Comparison of ENCODE assay signal across 13 cellular contexts in genomic region chr9:93008457-93008856, GRCh38.
"Had no signal": no experiment of that assay in that cellular context is flagged by ENCODE, and none has a peak within 500 bp of the region (broad histone marks: within the 10 kb centered on the region; RNA-seq: fewer than 3 reads in every experiment).

No MANE protein-coding gene starts in this region.

- ATAC-seq: gastrocnemius medialis, pancreas had no signal

- H3K27ac Mint-ChIP-seq: activated T-helper 2 cell treated with anti-CD3 and anti-CD28 coated beads, Interferon-gamma antibody, Interleukin-2, Interleukin-4, amounts not matched to agents 10 μg/mL and 5 μg/mL and 100 μg/mL, durations not matched to agents 14 hours and 24 hours and 36 hours; neural progenitor cell; stimulated activated naive CD8-positive, alpha-beta T cell treated with anti-CD3 and anti-CD28 coated beads, Interleukin-15, Interleukin-2, amounts not matched to agents 100 ng/mL and 50 ng/mL, for 24 hours had no signal

- H3K27me3 Mint-ChIP-seq: stimulated activated naive CD8-positive, alpha-beta T cell treated with anti-CD3 and anti-CD28 coated beads, Interleukin-15, Interleukin-2, amounts not matched to agents 100 ng/mL and 50 ng/mL, for 24 hours had no signal

- H3K36me3 ChIP-seq: gastrocnemius medialis, neural progenitor cell, pancreas, thoracic aorta had no signal

- H3K9me3 Mint-ChIP-seq: activated T-helper 2 cell treated with anti-CD3 and anti-CD28 coated beads, Interferon-gamma antibody, Interleukin-2, Interleukin-4, amounts not matched to agents 10 μg/mL and 5 μg/mL and 100 μg/mL, durations not matched to agents 14 hours and 24 hours and 36 hours; neural progenitor cell; stimulated activated naive CD8-positive, alpha-beta T cell treated with anti-CD3 and anti-CD28 coated beads, Interleukin-15, Interleukin-2, amounts not matched to agents 100 ng/mL and 50 ng/mL, for 24 hours had no signal

- H3K36me3 Mint-ChIP-seq: neural progenitor cell had no signal

- FAIRE-seq: keratinocyte, pancreas had no signal

- H3K4me3 Mint-ChIP-seq: neural progenitor cell; stimulated activated naive CD8-positive, alpha-beta T cell treated with anti-CD3 and anti-CD28 coated beads, Interleukin-15, Interleukin-2, amounts not matched to agents 100 ng/mL and 50 ng/mL, for 24 hours had no signal

- H3K27ac ChIP-seq: gastrocnemius medialis, heart right ventricle, neural progenitor cell, pancreas, thoracic aorta had no signal

- H3K4me1 ChIP-seq: gastrocnemius medialis, neural progenitor cell, pancreas had no signal

- H3K9me3 ChIP-seq: gastrocnemius medialis, heart right ventricle, pancreas, thoracic aorta had no signal

- H3K4me1 Mint-ChIP-seq: neural progenitor cell had no signal

- H3K27me3 ChIP-seq: gastrocnemius medialis, neural progenitor cell, pancreas had no signal

- DNase-seq: activated CD4-positive, alpha-beta T cell treated with anti-CD3 and anti-CD28 coated beads for 48 hours; central memory CD4-positive, alpha-beta T cell; cortex of kidney; effector CD8-positive, alpha-beta T cell; gastrocnemius medialis; heart right ventricle; pancreas; stimulated activated CD4-positive, alpha-beta T cell treated with anti-CD3 and anti-CD28 coated beads, Interleukin-4, amount 100 ng/mL, for 1 hour had no signal

- H3K4me3 ChIP-seq: gastrocnemius medialis, heart right ventricle, neural progenitor cell, pancreas, thoracic aorta had no signal
